In genomic region chr17:50125420-50125997, GRCh38 we compare ENCODE assay signal across 28 cellular contexts. TPM values are rescaled to one million over a fixed set of nuclear protein-coding genes. Genes with fewer than 3 reads are reported as not detected.
DNase-seq lines count a peak whose midpoint lies in the region; ATAC-seq, FAIRE-seq and TF ChIP-seq lines count a peak whose summit lies in the region.
"Had no signal": no experiment of that assay in that cellular context is flagged by ENCODE, and none has a peak within 500 bp of the region (broad histone marks: within the 10 kb centered on the region; RNA-seq: fewer than 3 reads in every experiment).

No MANE protein-coding gene starts in this region.

- H3K9me3 Mint-ChIP-seq in endothelial cell (ENCODE audit: unreplicated experiment), result no peaks in the 10 kb centered on the region
- H3K9me3 Mint-ChIP-seq: CD4-positive, alpha-beta T cell; T-cell had no signal

- H3K4me1 ChIP-seq in left ventricle myocardium inferior, result peaks cover 31% of the 10 kb centered on the region

- H3K9me3 ChIP-seq in left ventricle myocardium inferior (replicated peaks), result no peaks in the 10 kb centered on the region
- H3K9me3 ChIP-seq: HAP-1 had no signal

- H3K36me3 ChIP-seq in left ventricle myocardium inferior, result no peaks in the 10 kb centered on the region
- H3K36me3 ChIP-seq: BLaER1, HAP-1 had no signal

- H3K4me3 Mint-ChIP-seq in endothelial cell (ENCODE audit: unreplicated experiment), result peak overlapping the region; percentile 47
- H3K4me3 Mint-ChIP-seq: CD4-positive, alpha-beta T cell; T-cell had no signal

- H3K4me3 ChIP-seq in left ventricle myocardium inferior, result no peak overlapping the region
- H3K4me3 ChIP-seq: BLaER1, GM23248, HAP-1 had no signal

- H3K36me3 Mint-ChIP-seq in endothelial cell (ENCODE audit: low read depth, unreplicated experiment), result peaks cover 30% of the 10 kb centered on the region
- H3K36me3 Mint-ChIP-seq: T-cell had no signal

- DNase-seq in HTR-8/SVneo (ENCODE audit: insufficient read length, low spot score), result no peak
- peak; percentile 76 to 82 for DNase-seq in NCI-H524 (lab: John Stamatoyannopoulos, UW)
- no peak for DNase-seq in endothelial cell (ENCODE audit: low spot score)
- DNase-seq in superior temporal gyrus (ENCODE audit: extremely low spot score), result peak; percentile 63
- DNase-seq in GM10266 (ENCODE audit: extremely low spot score), result no peak
- no peak for DNase-seq in left ventricle myocardium inferior
- DNase-seq: CD4-positive, alpha-beta T cell; COR-L47; DND-41; GM23248; IMR-90; NCI-H187; NCI-H2107; NCI-H226; NCI-H510A treated with DMSO at 0.1 percent for 48 hours; NCI-H82; SIG-M5; T-cell had no signal

- no peak for TF ChIP-seq CTCF in endothelial cell (IDR thresholded peaks at IDR 0.05; ENCODE audit: unreplicated experiment)
- TF ChIP-seq CTCF in GM10266 (IDR thresholded peaks at IDR 0.05; ENCODE audit: control insufficient read depth, insufficient read depth, low read depth, missing control alignments), result no peak
- no peak for TF ChIP-seq CTCF in left ventricle myocardium inferior (IDR thresholded peaks at IDR 0.05; ENCODE audit: borderline replicate concordance)

- intact Hi-C loops in left ventricle myocardium inferior (cut with micrococcal nuclease), result no loop called here

- peaks cover 15% of the 10 kb centered on the region for H3K27me3 Mint-ChIP-seq in endothelial cell (ENCODE audit: unreplicated experiment)

- H3K27me3 ChIP-seq in left ventricle myocardium inferior (ENCODE audit: low read depth), result peaks cover 11% of the 10 kb centered on the region

- no peak overlapping the region for H3K27ac ChIP-seq in left ventricle myocardium inferior (replicated peaks)
- H3K27ac ChIP-seq: BLaER1, GM23248, HL-60, KMS-11 had no signal

- no peak overlapping the region for H3K27ac Mint-ChIP-seq in endothelial cell (ENCODE audit: unreplicated experiment)
- H3K27ac Mint-ChIP-seq: CD4-positive, alpha-beta T cell had no signal

- peaks cover 43% of the 10 kb centered on the region for H3K4me1 Mint-ChIP-seq in endothelial cell (ENCODE audit: unreplicated experiment)

- ATAC-seq in GM21825 (IDR thresholded peaks at IDR 0.05; ENCODE audit: unreplicated experiment), result no peak
- ATAC-seq: Panc1, SK-N-SH treated with all-trans-retinoic acid at 6 μM for 48 hours, T-cell had no signal

- FAIRE-seq in HTR-8/SVneo (lab: Jason Lieb, UNC), result peak; percentile 46
- FAIRE-seq: GM12892 had no signal

RNA-seq across cellular contexts. Expression of gene SAMD14, which starts 4.5 kb away (rescaled TPM):
- 82.0 TPM for total RNA-seq in endothelial cell (ENCODE audit: unreplicated experiment)
- 1.6 TPM for total RNA-seq in left ventricle myocardium inferior

RNA-seq across cellular contexts. Expression of gene PPP1R9B, which starts 25.0 kb away (rescaled TPM):
- total RNA-seq in endothelial cell (ENCODE audit: unreplicated experiment), result 101 TPM
- total RNA-seq in left ventricle myocardium inferior, result 33.0 TPM

RNA-seq across cellular contexts. Expression of gene PDK2, which starts 30.4 kb away (rescaled TPM):
- total RNA-seq in endothelial cell (ENCODE audit: unreplicated experiment) (37.1 TPM), left ventricle myocardium inferior (206 TPM)

RNA-seq across cellular contexts. Expression of gene SGCA, which starts 40.3 kb away (rescaled TPM):
- total RNA-seq in endothelial cell (ENCODE audit: unreplicated experiment) (not detected), left ventricle myocardium inferior (137 TPM)
- total RNA-seq: A673; CD4-positive, alpha-beta T cell; GM23248; HT-29; IMR-90 had no signal

Comparison
In these comparisons a context has a peak if more than half of its experiments do, and no peak if none do; other contexts are left out.
1. DNase-seq: peak in NCI-H524 (2 of 2) and superior temporal gyrus (single experiment); none in HTR-8/SVneo (single experiment), endothelial cell (single experiment), GM10266 (single experiment) and left ventricle myocardium inferior (single experiment).
2. RNA of gene SAMD14, which starts 4.5 kb away (total RNA-seq): 82.0 TPM in endothelial cell (single experiment); 1.6 TPM in left ventricle myocardium inferior (single experiment); every median in the first group is over 10 times any median in the second.